In genomic region chr2:1835581-1836201, GRCh38 we compare ENCODE assay signal across 22 cellular contexts.
A peak's percentile ranks its signal among the peaks of the same experiment; 100 is the strongest.
DNase-seq lines count a peak whose midpoint lies in the region; ATAC-seq and TF ChIP-seq lines count a peak whose summit lies in the region.
"Had no signal": no experiment of that assay in that cellular context is flagged by ENCODE, and none has a peak within 500 bp of the region (broad histone marks: within the 10 kb centered on the region; RNA-seq: fewer than 3 reads in every experiment).

No MANE protein-coding gene starts in this region.

- H3K4me3 Mint-ChIP-seq in activated T-helper 2 cell treated with anti-CD3 and anti-CD28 coated beads, Interferon-gamma antibody, Interleukin-2, Interleukin-4, amounts not matched to agents 10 μg/mL and 5 μg/mL and 100 μg/mL, durations not matched to agents 14 hours and 24 hours and 36 hours (ENCODE audit: low read depth) = no peak overlapping the region
- H3K4me3 Mint-ChIP-seq: activated CD4-positive, alpha-beta memory T cell treated with anti-CD3 and anti-CD28 coated beads for 36 hours; activated naive CD8-positive, alpha-beta T cell treated with anti-CD3 and anti-CD28 coated beads for 36 hours; naive thymus-derived CD8-positive, alpha-beta T cell; stimulated activated naive CD8-positive, alpha-beta T cell treated with anti-CD3 and anti-CD28 coated beads, Interleukin-15, amount 100 ng/mL, for 72 hours had no signal

- no peaks in the 10 kb centered on the region for H3K27me3 Mint-ChIP-seq in activated T-helper 2 cell treated with anti-CD3 and anti-CD28 coated beads, Interferon-gamma antibody, Interleukin-2, Interleukin-4, amounts not matched to agents 10 μg/mL and 5 μg/mL and 100 μg/mL, durations not matched to agents 14 hours and 24 hours and 36 hours (ENCODE audit: low read depth)
- H3K27me3 Mint-ChIP-seq: activated naive CD8-positive, alpha-beta T cell treated with anti-CD3 and anti-CD28 coated beads for 36 hours had no signal

- H3K36me3 Mint-ChIP-seq in activated T-helper 2 cell treated with anti-CD3 and anti-CD28 coated beads, Interferon-gamma antibody, Interleukin-2, Interleukin-4, amounts not matched to agents 10 μg/mL and 5 μg/mL and 100 μg/mL, durations not matched to agents 14 hours and 24 hours and 36 hours (ENCODE audit: low read depth) = no peaks in the 10 kb centered on the region
- H3K36me3 Mint-ChIP-seq: activated CD4-positive, alpha-beta memory T cell treated with anti-CD3 and anti-CD28 coated beads for 36 hours; activated naive CD8-positive, alpha-beta T cell treated with anti-CD3 and anti-CD28 coated beads for 36 hours; naive thymus-derived CD8-positive, alpha-beta T cell had no signal

- H3K27ac Mint-ChIP-seq in activated T-helper 2 cell treated with anti-CD3 and anti-CD28 coated beads, Interferon-gamma antibody, Interleukin-2, Interleukin-4, amounts not matched to agents 10 μg/mL and 5 μg/mL and 100 μg/mL, durations not matched to agents 14 hours and 24 hours and 36 hours = no peak overlapping the region
- H3K27ac Mint-ChIP-seq: activated CD4-positive, alpha-beta memory T cell treated with anti-CD3 and anti-CD28 coated beads for 36 hours; activated naive CD8-positive, alpha-beta T cell treated with anti-CD3 and anti-CD28 coated beads for 36 hours; naive thymus-derived CD8-positive, alpha-beta T cell; stimulated activated naive CD8-positive, alpha-beta T cell treated with anti-CD3 and anti-CD28 coated beads, Interleukin-15, amount 100 ng/mL, for 72 hours had no signal

- ATAC-seq in left colon (peak; percentile 84), HG03139 (IDR thresholded peaks at IDR 0.05; ENCODE audit: unreplicated experiment) (no peak)
- ATAC-seq: HCT116; naive thymus-derived CD8-positive, alpha-beta T cell; stimulated activated naive CD8-positive, alpha-beta T cell treated with anti-CD3 and anti-CD28 coated beads, Interleukin-15, amount 100 ng/mL, for 72 hours had no signal

- H3K4me1 Mint-ChIP-seq in activated T-helper 2 cell treated with anti-CD3 and anti-CD28 coated beads, Interferon-gamma antibody, Interleukin-2, Interleukin-4, amounts not matched to agents 10 μg/mL and 5 μg/mL and 100 μg/mL, durations not matched to agents 14 hours and 24 hours and 36 hours (ENCODE audit: low read depth) = no peaks in the 10 kb centered on the region
- H3K4me1 Mint-ChIP-seq: activated naive CD8-positive, alpha-beta T cell treated with anti-CD3 and anti-CD28 coated beads for 36 hours; stimulated activated naive CD8-positive, alpha-beta T cell treated with anti-CD3 and anti-CD28 coated beads, Interleukin-15, amount 100 ng/mL, for 72 hours had no signal

- no peak for TF ChIP-seq POLR2A in prostate gland (IDR thresholded peaks at IDR 0.05)

- 35% methylated on average over 13 of the region's 13 CpGs for WGBS in prostate gland

- no peaks in the 10 kb centered on the region for H3K9me3 ChIP-seq in prostate gland
- H3K9me3 ChIP-seq: BLaER1 treated with 17β-estradiol and CSF1 and Interleukin-3, amounts not matched to agents 10 nM and 100 nM; MG63; ovary; upper lobe of left lung had no signal

- no peak for TF ChIP-seq CTCF in C4-2B (conservative IDR thresholded peaks at IDR 0.05)
- no peak for TF ChIP-seq CTCF in prostate gland (IDR thresholded peaks at IDR 0.05)

- intact Hi-C loops in left colon (cut with DNase I, micrococcal nuclease) = no loop called here
- intact Hi-C loops in prostate gland (cut with DNase I) = no loop called here
- intact Hi-C loops in activated T-helper 2 cell treated with anti-CD3 and anti-CD28 coated beads, Interferon-gamma antibody, Interleukin-2, Interleukin-4, amounts not matched to agents 10 μg/mL and 5 μg/mL and 100 μg/mL, durations not matched to agents 14 hours and 24 hours and 36 hours (cut with micrococcal nuclease) = no loop called here

- H3K27ac ChIP-seq in C4-2B = peak overlapping the region; percentile 76
- H3K27ac ChIP-seq in prostate gland = no peak overlapping the region
- H3K27ac ChIP-seq: BLaER1 treated with 17β-estradiol and CSF1 and Interleukin-3, amounts not matched to agents 10 nM and 100 nM; ovary; PC-9; upper lobe of left lung had no signal

- no peaks in the 10 kb centered on the region for H3K4me1 ChIP-seq in prostate gland (replicated peaks)
- H3K4me1 ChIP-seq: upper lobe of left lung had no signal

- DNase-seq in RPMI8226 (peak; percentile 26), left colon (peak; percentile 43 to 50), prostate gland (ENCODE audit: low spot score) (peak; percentile 33), NCI-H1105 (lab: John Stamatoyannopoulos, UW) (no peak), kidney glomerular epithelial cell (lab: John Stamatoyannopoulos, UW) (no peak)
- DNase-seq in activated T-helper 2 cell treated with anti-CD3 and anti-CD28 coated beads, Interferon-gamma antibody, Interleukin-2, Interleukin-4, amounts not matched to agents 10 μg/mL and 5 μg/mL and 100 μg/mL, durations not matched to agents 14 hours and 24 hours and 36 hours (ENCODE audit: low spot score) = no peak
- DNase-seq: activated CD4-positive, alpha-beta memory T cell treated with anti-CD3 and anti-CD28 coated beads for 36 hours; activated naive CD8-positive, alpha-beta T cell treated with anti-CD3 and anti-CD28 coated beads for 36 hours; cerebellar nuclear complex; EL; MG63; NCI-H1417; NCI-H2081; ovary; PC-9; stimulated activated naive CD8-positive, alpha-beta T cell treated with anti-CD3 and anti-CD28 coated beads, Interleukin-15, amount 100 ng/mL, for 72 hours had no signal

- no peaks in the 10 kb centered on the region for H3K36me3 ChIP-seq in prostate gland
- H3K36me3 ChIP-seq: BLaER1 treated with 17β-estradiol and CSF1 and Interleukin-3, amounts not matched to agents 10 nM and 100 nM; MG63; ovary; upper lobe of left lung had no signal

- no peaks in the 10 kb centered on the region for H3K9me3 Mint-ChIP-seq in activated T-helper 2 cell treated with anti-CD3 and anti-CD28 coated beads, Interferon-gamma antibody, Interleukin-2, Interleukin-4, amounts not matched to agents 10 μg/mL and 5 μg/mL and 100 μg/mL, durations not matched to agents 14 hours and 24 hours and 36 hours
- H3K9me3 Mint-ChIP-seq: activated CD4-positive, alpha-beta memory T cell treated with anti-CD3 and anti-CD28 coated beads for 36 hours; activated naive CD8-positive, alpha-beta T cell treated with anti-CD3 and anti-CD28 coated beads for 36 hours; naive thymus-derived CD8-positive, alpha-beta T cell; stimulated activated naive CD8-positive, alpha-beta T cell treated with anti-CD3 and anti-CD28 coated beads, Interleukin-15, amount 100 ng/mL, for 72 hours had no signal

- no peak overlapping the region for H3K4me3 ChIP-seq in prostate gland
- H3K4me3 ChIP-seq: BLaER1 treated with 17β-estradiol and CSF1 and Interleukin-3, amounts not matched to agents 10 nM and 100 nM; MG63; ovary; PC-9; upper lobe of left lung had no signal

- H3K27me3 ChIP-seq in prostate gland (replicated peaks; ENCODE audit: insufficient read depth) = no peaks in the 10 kb centered on the region
- H3K27me3 ChIP-seq: BLaER1 treated with 17β-estradiol and CSF1 and Interleukin-3, amounts not matched to agents 10 nM and 100 nM; MG63; ovary; upper lobe of left lung had no signal

Comparison
In these comparisons a context has a peak if more than half of its experiments do, and no peak if none do; other contexts are left out.
1. DNase-seq: peak in RPMI8226 (single experiment), left colon (2 of 2) and prostate gland (single experiment); none in NCI-H1105 (single experiment), kidney glomerular epithelial cell (single experiment) and activated T-helper 2 cell treated with anti-CD3 and anti-CD28 coated beads, Interferon-gamma antibody, Interleukin-2, Interleukin-4, amounts not matched to agents 10 μg/mL and 5 μg/mL and 100 μg/mL, durations not matched to agents 14 hours and 24 hours and 36 hours (single experiment).